Comparison of ENCODE assay signal across 26 cellular contexts in genomic region chr19:30162718-30163117, GRCh38.
"Had no signal": no experiment of that assay in that cellular context is flagged by ENCODE, and none has a peak within 500 bp of the region (broad histone marks: within the 10 kb centered on the region; RNA-seq: fewer than 3 reads in every experiment).

No MANE protein-coding gene starts in this region.

- H3K4me1 Mint-ChIP-seq: natural killer cell; neural progenitor cell; stimulated activated effector memory CD8-positive, alpha-beta T cell treated with anti-CD3 and anti-CD28 coated beads, Interleukin-12 subunit alpha, Interleukin-12 subunit beta, amount 100 ng/mL, for 72 hours had no signal

- FAIRE-seq: small intestine had no signal

- H3K9me3 Mint-ChIP-seq: nephron; stimulated activated naive CD8-positive, alpha-beta T cell treated with anti-CD3 and anti-CD28 coated beads, Interleukin-15, Interleukin-2, amounts not matched to agents 100 ng/mL and 50 ng/mL, for 24 hours had no signal

- H3K27me3 ChIP-seq: neural progenitor cell, ovary, right lobe of liver, sigmoid colon, thyroid gland, tibial nerve, upper lobe of left lung had no signal

- DNase-seq: naive thymus-derived CD4-positive, alpha-beta T cell; natural killer cell; occipital lobe; ovary; right cardiac atrium; right lobe of liver; sigmoid colon; small intestine; stimulated activated CD4-positive, alpha-beta T cell treated with anti-CD3 and anti-CD28 coated beads, Interleukin-15, amount 100 ng/mL, for 24 hours; stimulated activated CD4-positive, alpha-beta T cell treated with anti-CD3 and anti-CD28 coated beads, Interleukin-2, amount 100 ng/mL, for 24 hours; stimulated activated CD4-positive, alpha-beta T cell treated with anti-CD3 and anti-CD28 coated beads, Interleukin-2, amount 100 ng/mL, for 48 hours; stimulated activated CD4-positive, alpha-beta T cell treated with anti-CD3 and anti-CD28 coated beads, Interleukin-4, amount 100 ng/mL, for 24 hours; stimulated activated naive B cell treated with anti-CD40 and anti-IgM and Interleukin-4, amounts not matched to agents 10 μg/mL and 1 μg/mL and 100 μg/mL, for 72 hours; stimulated activated naive CD4-positive, alpha-beta T cell treated with Interleukin-2 at 50 U/mL for 16 hours; stomach; thyroid gland; upper lobe of left lung had no signal

- H3K27me3 Mint-ChIP-seq: stimulated activated naive CD8-positive, alpha-beta T cell treated with anti-CD3 and anti-CD28 coated beads, Interleukin-15, Interleukin-2, amounts not matched to agents 100 ng/mL and 50 ng/mL, for 24 hours had no signal

- H3K4me3 Mint-ChIP-seq: naive thymus-derived CD4-positive, alpha-beta T cell; natural killer cell; nephron; neural progenitor cell; stimulated activated effector memory CD8-positive, alpha-beta T cell treated with anti-CD3 and anti-CD28 coated beads, Interleukin-12 subunit alpha, Interleukin-12 subunit beta, amount 100 ng/mL, for 72 hours; stimulated activated naive B cell treated with anti-CD40 and anti-IgM and Interleukin-4, amounts not matched to agents 10 μg/mL and 1 μg/mL and 100 μg/mL, for 72 hours; stimulated activated naive CD8-positive, alpha-beta T cell treated with anti-CD3 and anti-CD28 coated beads, Interleukin-15, Interleukin-2, amounts not matched to agents 100 ng/mL and 50 ng/mL, for 24 hours had no signal

- H3K9me3 ChIP-seq: ovary, psoas muscle, right lobe of liver, sigmoid colon, thoracic aorta, thyroid gland, upper lobe of left lung had no signal

- H3K4me3 ChIP-seq: neural progenitor cell, ovary, psoas muscle, right lobe of liver, sigmoid colon, stomach, thoracic aorta, thyroid gland, tibial nerve, upper lobe of left lung had no signal

- H3K36me3 ChIP-seq: neural progenitor cell, ovary, right lobe of liver, sigmoid colon, stomach, thoracic aorta, thyroid gland, tibial nerve, upper lobe of left lung had no signal

- H3K36me3 Mint-ChIP-seq: naive thymus-derived CD4-positive, alpha-beta T cell; natural killer cell; neural progenitor cell; stimulated activated effector memory CD8-positive, alpha-beta T cell treated with anti-CD3 and anti-CD28 coated beads, Interleukin-12 subunit alpha, Interleukin-12 subunit beta, amount 100 ng/mL, for 72 hours; stimulated activated naive B cell treated with anti-CD40 and anti-IgM and Interleukin-4, amounts not matched to agents 10 μg/mL and 1 μg/mL and 100 μg/mL, for 72 hours had no signal

- H3K27ac Mint-ChIP-seq: naive thymus-derived CD4-positive, alpha-beta T cell; natural killer cell; nephron; neural progenitor cell; progenitor cell of endocrine pancreas; stimulated activated effector memory CD8-positive, alpha-beta T cell treated with anti-CD3 and anti-CD28 coated beads, Interleukin-12 subunit alpha, Interleukin-12 subunit beta, amount 100 ng/mL, for 72 hours; stimulated activated naive B cell treated with anti-CD40 and anti-IgM and Interleukin-4, amounts not matched to agents 10 μg/mL and 1 μg/mL and 100 μg/mL, for 72 hours; stimulated activated naive CD8-positive, alpha-beta T cell treated with anti-CD3 and anti-CD28 coated beads, Interleukin-15, Interleukin-2, amounts not matched to agents 100 ng/mL and 50 ng/mL, for 24 hours had no signal

- H3K27ac ChIP-seq: neural progenitor cell, ovary, parathyroid adenoma, psoas muscle, right lobe of liver, sigmoid colon, stomach, thoracic aorta, thyroid gland, tibial nerve, upper lobe of left lung had no signal

- H3K4me1 ChIP-seq: neural progenitor cell, parathyroid adenoma, psoas muscle, right lobe of liver, sigmoid colon, stomach, thyroid gland, tibial nerve, upper lobe of left lung had no signal
